1 cellular context compared by ENCODE assay signal in the genomic region with DNA sequence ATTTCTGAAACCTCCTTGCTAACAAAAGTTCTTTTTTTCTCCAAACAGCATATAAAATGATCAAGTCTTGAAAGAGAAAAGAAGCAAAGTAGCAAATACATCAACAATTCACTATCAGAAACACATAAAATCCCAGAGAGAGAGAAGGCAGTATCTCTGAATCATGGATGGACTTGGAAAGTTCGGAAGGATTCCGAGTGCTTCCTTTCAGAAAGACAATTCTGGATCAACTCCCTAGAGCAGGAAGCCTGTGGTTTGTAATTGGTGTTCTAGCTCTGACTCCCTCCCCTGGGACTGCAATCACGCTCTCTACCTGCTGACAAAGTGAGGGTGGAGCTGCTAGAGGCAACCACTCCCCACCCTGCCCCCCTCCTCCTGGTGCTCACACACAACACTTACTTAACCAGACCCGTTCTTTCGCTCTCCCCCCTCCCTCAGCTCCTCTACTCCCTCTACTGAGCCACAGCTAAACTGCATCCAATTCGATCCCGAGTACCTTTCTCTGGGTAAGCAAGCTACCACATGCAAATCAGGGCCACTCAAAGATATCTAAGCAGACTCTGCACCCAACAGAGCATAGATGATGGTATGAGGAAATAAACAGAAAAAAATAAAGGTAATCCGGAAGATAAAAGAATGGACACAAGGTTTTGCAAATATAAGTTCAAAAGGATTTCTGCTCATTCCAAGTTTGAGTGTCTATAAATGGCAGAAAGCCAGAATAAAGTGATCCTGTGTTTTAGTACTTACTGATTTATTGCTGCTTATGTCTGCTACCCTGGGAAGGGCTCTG.
TF ChIP-seq lines count a peak whose summit lies in the region.

A gene (minus strand): TSS at position 235 of the 793 bp plus-strand sequence. CDS start 1,957 bp downstream, outside the sequence.

TF ChIP-seq in HepG2, 621 proteins besides CTCF, POLR2A, EP300 and RAD21 (continued from another document and continues in another):
- TF ChIP-seq, protein P1, sequence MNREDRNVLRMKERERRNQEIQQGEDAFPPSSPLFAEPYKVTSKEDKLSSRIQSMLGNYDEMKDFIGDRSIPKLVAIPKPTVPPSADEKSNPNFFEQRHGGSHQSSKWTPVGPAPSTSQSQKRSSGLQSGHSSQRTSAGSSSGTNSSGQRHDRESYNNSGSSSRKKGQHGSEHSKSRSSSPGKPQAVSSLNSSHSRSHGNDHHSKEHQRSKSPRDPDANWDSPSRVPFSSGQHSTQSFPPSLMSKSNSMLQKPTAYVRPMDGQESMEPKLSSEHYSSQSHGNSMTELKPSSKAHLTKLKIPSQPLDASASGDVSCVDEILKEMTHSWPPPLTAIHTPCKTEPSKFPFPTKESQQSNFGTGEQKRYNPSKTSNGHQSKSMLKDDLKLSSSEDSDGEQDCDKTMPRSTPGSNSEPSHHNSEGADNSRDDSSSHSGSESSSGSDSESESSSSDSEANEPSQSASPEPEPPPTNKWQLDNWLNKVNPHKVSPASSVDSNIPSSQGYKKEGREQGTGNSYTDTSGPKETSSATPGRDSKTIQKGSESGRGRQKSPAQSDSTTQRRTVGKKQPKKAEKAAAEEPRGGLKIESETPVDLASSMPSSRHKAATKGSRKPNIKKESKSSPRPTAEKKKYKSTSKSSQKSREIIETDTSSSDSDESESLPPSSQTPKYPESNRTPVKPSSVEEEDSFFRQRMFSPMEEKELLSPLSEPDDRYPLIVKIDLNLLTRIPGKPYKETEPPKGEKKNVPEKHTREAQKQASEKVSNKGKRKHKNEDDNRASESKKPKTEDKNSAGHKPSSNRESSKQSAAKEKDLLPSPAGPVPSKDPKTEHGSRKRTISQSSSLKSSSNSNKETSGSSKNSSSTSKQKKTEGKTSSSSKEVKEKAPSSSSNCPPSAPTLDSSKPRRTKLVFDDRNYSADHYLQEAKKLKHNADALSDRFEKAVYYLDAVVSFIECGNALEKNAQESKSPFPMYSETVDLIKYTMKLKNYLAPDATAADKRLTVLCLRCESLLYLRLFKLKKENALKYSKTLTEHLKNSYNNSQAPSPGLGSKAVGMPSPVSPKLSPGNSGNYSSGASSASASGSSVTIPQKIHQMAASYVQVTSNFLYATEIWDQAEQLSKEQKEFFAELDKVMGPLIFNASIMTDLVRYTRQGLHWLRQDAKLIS (CRISPR knock-in tag; IDR thresholded peaks at IDR 0.05), result peak; percentile 99
- TF ChIP-seq, protein P2, sequence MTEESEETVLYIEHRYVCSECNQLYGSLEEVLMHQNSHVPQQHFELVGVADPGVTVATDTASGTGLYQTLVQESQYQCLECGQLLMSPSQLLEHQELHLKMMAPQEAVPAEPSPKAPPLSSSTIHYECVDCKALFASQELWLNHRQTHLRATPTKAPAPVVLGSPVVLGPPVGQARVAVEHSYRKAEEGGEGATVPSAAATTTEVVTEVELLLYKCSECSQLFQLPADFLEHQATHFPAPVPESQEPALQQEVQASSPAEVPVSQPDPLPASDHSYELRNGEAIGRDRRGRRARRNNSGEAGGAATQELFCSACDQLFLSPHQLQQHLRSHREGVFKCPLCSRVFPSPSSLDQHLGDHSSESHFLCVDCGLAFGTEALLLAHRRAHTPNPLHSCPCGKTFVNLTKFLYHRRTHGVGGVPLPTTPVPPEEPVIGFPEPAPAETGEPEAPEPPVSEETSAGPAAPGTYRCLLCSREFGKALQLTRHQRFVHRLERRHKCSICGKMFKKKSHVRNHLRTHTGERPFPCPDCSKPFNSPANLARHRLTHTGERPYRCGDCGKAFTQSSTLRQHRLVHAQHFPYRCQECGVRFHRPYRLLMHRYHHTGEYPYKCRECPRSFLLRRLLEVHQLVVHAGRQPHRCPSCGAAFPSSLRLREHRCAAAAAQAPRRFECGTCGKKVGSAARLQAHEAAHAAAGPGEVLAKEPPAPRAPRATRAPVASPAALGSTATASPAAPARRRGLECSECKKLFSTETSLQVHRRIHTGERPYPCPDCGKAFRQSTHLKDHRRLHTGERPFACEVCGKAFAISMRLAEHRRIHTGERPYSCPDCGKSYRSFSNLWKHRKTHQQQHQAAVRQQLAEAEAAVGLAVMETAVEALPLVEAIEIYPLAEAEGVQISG (CRISPR knock-in tag; IDR thresholded peaks at IDR 0.05), result peak; percentile 87
- no peak for TF ChIP-seq ZNF260 (CRISPR knock-in tag; IDR thresholded peaks at IDR 0.05; ENCODE audit: borderline replicate concordance, low read depth)
- TF ChIP-seq, protein P3, sequence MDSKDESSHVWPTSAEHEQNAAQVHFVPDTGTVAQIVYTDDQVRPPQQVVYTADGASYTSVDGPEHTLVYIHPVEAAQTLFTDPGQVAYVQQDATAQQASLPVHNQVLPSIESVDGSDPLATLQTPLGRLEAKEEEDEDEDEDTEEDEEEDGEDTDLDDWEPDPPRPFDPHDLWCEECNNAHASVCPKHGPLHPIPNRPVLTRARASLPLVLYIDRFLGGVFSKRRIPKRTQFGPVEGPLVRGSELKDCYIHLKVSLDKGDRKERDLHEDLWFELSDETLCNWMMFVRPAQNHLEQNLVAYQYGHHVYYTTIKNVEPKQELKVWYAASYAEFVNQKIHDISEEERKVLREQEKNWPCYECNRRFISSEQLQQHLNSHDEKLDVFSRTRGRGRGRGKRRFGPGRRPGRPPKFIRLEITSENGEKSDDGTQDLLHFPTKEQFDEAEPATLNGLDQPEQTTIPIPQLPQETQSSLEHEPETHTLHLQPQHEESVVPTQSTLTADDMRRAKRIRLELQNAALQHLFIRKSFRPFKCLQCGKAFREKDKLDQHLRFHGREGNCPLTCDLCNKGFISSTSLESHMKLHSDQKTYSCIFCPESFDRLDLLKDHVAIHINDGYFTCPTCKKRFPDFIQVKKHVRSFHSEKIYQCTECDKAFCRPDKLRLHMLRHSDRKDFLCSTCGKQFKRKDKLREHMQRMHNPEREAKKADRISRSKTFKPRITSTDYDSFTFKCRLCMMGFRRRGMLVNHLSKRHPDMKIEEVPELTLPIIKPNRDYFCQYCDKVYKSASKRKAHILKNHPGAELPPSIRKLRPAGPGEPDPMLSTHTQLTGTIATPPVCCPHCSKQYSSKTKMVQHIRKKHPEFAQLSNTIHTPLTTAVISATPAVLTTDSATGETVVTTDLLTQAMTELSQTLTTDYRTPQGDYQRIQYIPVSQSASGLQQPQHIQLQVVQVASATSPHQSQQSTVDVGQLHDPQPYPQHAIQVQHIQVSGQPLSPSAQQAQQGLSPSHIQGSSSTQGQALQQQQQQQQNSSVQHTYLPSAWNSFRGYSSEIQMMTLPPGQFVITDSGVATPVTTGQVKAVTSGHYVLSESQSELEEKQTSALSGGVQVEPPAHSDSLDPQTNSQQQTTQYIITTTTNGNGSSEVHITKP (CRISPR knock-in tag; IDR thresholded peaks at IDR 0.05; ENCODE audit: low read depth), result peak; percentile 96
- TF ChIP-seq ZNF282 (IDR thresholded peaks at IDR 0.05; ENCODE audit: partially characterized antibody), result no peak
- no peak for TF ChIP-seq ZNF674 (CRISPR knock-in tag; IDR thresholded peaks at IDR 0.05; ENCODE audit: low read depth)
- TF ChIP-seq HMG20B (CRISPR knock-in tag; conservative IDR thresholded peaks at IDR 0.05), result peak; percentile 56
- no peak; the same call in 1 of the 2 replicates for TF ChIP-seq MBD4 (IDR thresholded peaks at IDR 0.05; ENCODE audit: borderline replicate concordance, low read length)
- TF ChIP-seq NFRKB (IDR thresholded peaks at IDR 0.05), result no peak
- TF ChIP-seq JUN (CRISPR knock-in tag; IDR thresholded peaks at IDR 0.05), result 0 out of 2 replicates have a peak, but pooled peaks have one; percentile 73
- TF ChIP-seq TCF12 (IDR thresholded peaks at IDR 0.05), result no peak
- peak; percentile 40; the same call in 1 of the 2 replicates for TF ChIP-seq TCF12 (CRISPR knock-in tag; IDR thresholded peaks at IDR 0.05)
- peak; percentile 71; the same call in 1 of the 2 replicates for TF ChIP-seq ZNF138 (CRISPR knock-in tag; IDR thresholded peaks at IDR 0.05; ENCODE audit: low read depth)
- peak; percentile 90 for TF ChIP-seq HOXA3 (CRISPR knock-in tag; IDR thresholded peaks at IDR 0.05)
- TF ChIP-seq, protein P4, sequence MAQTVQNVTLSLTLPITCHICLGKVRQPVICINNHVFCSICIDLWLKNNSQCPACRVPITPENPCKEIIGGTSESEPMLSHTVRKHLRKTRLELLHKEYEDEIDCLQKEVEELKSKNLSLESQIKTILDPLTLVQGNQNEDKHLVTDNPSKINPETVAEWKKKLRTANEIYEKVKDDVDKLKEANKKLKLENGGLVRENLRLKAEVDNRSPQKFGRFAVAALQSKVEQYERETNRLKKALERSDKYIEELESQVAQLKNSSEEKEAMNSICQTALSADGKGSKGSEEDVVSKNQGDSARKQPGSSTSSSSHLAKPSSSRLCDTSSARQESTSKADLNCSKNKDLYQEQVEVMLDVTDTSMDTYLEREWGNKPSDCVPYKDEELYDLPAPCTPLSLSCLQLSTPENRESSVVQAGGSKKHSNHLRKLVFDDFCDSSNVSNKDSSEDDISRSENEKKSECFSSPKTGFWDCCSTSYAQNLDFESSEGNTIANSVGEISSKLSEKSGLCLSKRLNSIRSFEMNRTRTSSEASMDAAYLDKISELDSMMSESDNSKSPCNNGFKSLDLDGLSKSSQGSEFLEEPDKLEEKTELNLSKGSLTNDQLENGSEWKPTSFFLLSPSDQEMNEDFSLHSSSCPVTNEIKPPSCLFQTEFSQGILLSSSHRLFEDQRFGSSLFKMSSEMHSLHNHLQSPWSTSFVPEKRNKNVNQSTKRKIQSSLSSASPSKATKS (CRISPR knock-in tag; IDR thresholded peaks at IDR 0.05), result no peak
- TF ChIP-seq ZFP36L2 (CRISPR knock-in tag; IDR thresholded peaks at IDR 0.05), result no peak
- TF ChIP-seq, protein P5, sequence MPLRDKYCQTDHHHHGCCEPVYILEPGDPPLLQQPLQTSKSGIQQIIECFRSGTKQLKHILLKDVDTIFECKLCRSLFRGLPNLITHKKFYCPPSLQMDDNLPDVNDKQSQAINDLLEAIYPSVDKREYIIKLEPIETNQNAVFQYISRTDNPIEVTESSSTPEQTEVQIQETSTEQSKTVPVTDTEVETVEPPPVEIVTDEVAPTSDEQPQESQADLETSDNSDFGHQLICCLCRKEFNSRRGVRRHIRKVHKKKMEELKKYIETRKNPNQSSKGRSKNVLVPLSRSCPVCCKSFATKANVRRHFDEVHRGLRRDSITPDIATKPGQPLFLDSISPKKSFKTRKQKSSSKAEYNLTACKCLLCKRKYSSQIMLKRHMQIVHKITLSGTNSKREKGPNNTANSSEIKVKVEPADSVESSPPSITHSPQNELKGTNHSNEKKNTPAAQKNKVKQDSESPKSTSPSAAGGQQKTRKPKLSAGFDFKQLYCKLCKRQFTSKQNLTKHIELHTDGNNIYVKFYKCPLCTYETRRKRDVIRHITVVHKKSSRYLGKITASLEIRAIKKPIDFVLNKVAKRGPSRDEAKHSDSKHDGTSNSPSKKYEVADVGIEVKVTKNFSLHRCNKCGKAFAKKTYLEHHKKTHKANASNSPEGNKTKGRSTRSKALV (CRISPR knock-in tag; IDR thresholded peaks at IDR 0.05), result peak; percentile 71; the same call in 1 of the 2 replicates
- peak; percentile 95 for TF ChIP-seq ZNF160 (CRISPR knock-in tag; IDR thresholded peaks at IDR 0.05)
- TF ChIP-seq GATA4 (IDR thresholded peaks at IDR 0.05; ENCODE audit: borderline replicate concordance, low read depth), result peak; percentile 68; the same call in 1 of the 2 replicates
- TF ChIP-seq YEATS4 (CRISPR knock-in tag; IDR thresholded peaks at IDR 0.05; ENCODE audit: borderline replicate concordance), result peak; percentile 83
- no peak for TF ChIP-seq STAT5B (CRISPR knock-in tag; IDR thresholded peaks at IDR 0.05)
- no peak for TF ChIP-seq ZFP41 (CRISPR knock-in tag; IDR thresholded peaks at IDR 0.05; ENCODE audit: borderline replicate concordance)
- TF ChIP-seq GFI1 (CRISPR knock-in tag; IDR thresholded peaks at IDR 0.05; ENCODE audit: borderline replicate concordance), result peak; percentile 97
- TF ChIP-seq PHF8 (CRISPR knock-in tag; IDR thresholded peaks at IDR 0.05), result peak; percentile 44; the same call in 1 of the 2 replicates
- TF ChIP-seq ZNF652 (CRISPR knock-in tag; IDR thresholded peaks at IDR 0.05; ENCODE audit: borderline replicate concordance, low read depth), result 0 out of 2 replicates have a peak, but pooled peaks have one; percentile 29
- no peak for TF ChIP-seq MLLT10 (CRISPR knock-in tag; IDR thresholded peaks at IDR 0.05)
- peak; percentile 91 for TF ChIP-seq ZNF264 (CRISPR knock-in tag; IDR thresholded peaks at IDR 0.05)
- TF ChIP-seq BORCS8-MEF2B (CRISPR knock-in tag; IDR thresholded peaks at IDR 0.05), result peak; percentile 89
- peak; percentile 73 for TF ChIP-seq ASH2L (IDR thresholded peaks at IDR 0.05; ENCODE audit: insufficient read length, low read depth, low read length)
- TF ChIP-seq, protein P6, sequence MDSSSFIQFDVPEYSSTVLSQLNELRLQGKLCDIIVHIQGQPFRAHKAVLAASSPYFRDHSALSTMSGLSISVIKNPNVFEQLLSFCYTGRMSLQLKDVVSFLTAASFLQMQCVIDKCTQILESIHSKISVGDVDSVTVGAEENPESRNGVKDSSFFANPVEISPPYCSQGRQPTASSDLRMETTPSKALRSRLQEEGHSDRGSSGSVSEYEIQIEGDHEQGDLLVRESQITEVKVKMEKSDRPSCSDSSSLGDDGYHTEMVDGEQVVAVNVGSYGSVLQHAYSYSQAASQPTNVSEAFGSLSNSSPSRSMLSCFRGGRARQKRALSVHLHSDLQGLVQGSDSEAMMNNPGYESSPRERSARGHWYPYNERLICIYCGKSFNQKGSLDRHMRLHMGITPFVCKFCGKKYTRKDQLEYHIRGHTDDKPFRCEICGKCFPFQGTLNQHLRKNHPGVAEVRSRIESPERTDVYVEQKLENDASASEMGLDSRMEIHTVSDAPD (CRISPR knock-in tag; IDR thresholded peaks at IDR 0.05), result peak; percentile 68; the same call in 1 of the 2 replicates
- peak; percentile 70; the same call in 1 of the 2 replicates for TF ChIP-seq ZNF12 (CRISPR knock-in tag; IDR thresholded peaks at IDR 0.05)
- peak; percentile 52 for TF ChIP-seq ZFP36 (IDR thresholded peaks at IDR 0.05; ENCODE audit: borderline replicate concordance, low read depth, low read length, partially characterized antibody)
- no peak; the same call in 1 of the 2 replicates for TF ChIP-seq SIX1 (CRISPR knock-in tag; IDR thresholded peaks at IDR 0.05; ENCODE audit: borderline replicate concordance)
- TF ChIP-seq EZH2 (conservative IDR thresholded peaks at IDR 0.05; ENCODE audit: low read depth, low read length), result no peak
- TF ChIP-seq ZSCAN25 (CRISPR knock-in tag; IDR thresholded peaks at IDR 0.05), result peak; percentile 79
- peak; percentile 94; the same call in 1 of the 2 replicates for TF ChIP-seq KLF11 (CRISPR knock-in tag; IDR thresholded peaks at IDR 0.05)
- TF ChIP-seq, protein P7, sequence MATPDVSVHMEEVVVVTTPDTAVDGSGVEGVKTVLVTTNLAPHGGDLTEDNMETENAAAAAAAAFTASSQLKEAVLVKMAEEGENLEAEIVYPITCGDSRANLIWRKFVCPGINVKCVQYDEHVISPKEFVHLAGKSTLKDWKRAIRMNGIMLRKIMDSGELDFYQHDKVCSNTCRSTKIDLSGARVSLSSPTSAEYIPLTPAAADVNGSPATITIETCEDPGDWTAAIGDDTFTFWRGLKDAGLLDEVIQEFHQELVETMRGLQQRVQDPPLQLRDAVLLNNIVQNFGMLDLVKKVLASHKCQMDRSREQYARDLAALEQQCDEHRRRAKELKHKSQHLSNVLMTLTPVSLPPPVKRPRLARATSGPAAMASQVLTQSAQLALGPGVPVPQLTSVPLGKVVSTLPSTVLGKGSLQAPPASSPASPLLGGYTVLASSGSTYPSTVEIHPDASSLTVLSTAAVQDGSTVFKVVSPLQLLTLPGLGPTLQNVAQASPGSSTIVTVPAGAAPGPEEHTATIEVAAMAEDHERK (CRISPR knock-in tag; IDR thresholded peaks at IDR 0.05; ENCODE audit: low read depth), result no peak
- peak; percentile 86; the same call in 1 of the 2 replicates for TF ChIP-seq MED13 (CRISPR knock-in tag; IDR thresholded peaks at IDR 0.05)
- TF ChIP-seq GZF1 (CRISPR knock-in tag; IDR thresholded peaks at IDR 0.05), result no peak
- TF ChIP-seq ZSCAN21 (CRISPR knock-in tag; IDR thresholded peaks at IDR 0.05; ENCODE audit: borderline replicate concordance), result peak; percentile 62; the same call in 1 of the 2 replicates
- no peak for TF ChIP-seq JARID2 (CRISPR knock-in tag; IDR thresholded peaks at IDR 0.05; ENCODE audit: insufficient replicate concordance)
- no peak for TF ChIP-seq SRSF4 (IDR thresholded peaks at IDR 0.05; ENCODE audit: low read depth, low read length, poor library complexity, severe bottlenecking)
